8 cellular contexts compared by ENCODE assay signal in genomic region chr4:152935661-152936445, GRCh38. TPM values are rescaled to one million over a fixed set of nuclear protein-coding genes. Genes with fewer than 3 reads are reported as not detected.
DNase-seq lines count a peak whose midpoint lies in the region; ATAC-seq and TF ChIP-seq lines count a peak whose summit lies in the region.

A gene with protein sequence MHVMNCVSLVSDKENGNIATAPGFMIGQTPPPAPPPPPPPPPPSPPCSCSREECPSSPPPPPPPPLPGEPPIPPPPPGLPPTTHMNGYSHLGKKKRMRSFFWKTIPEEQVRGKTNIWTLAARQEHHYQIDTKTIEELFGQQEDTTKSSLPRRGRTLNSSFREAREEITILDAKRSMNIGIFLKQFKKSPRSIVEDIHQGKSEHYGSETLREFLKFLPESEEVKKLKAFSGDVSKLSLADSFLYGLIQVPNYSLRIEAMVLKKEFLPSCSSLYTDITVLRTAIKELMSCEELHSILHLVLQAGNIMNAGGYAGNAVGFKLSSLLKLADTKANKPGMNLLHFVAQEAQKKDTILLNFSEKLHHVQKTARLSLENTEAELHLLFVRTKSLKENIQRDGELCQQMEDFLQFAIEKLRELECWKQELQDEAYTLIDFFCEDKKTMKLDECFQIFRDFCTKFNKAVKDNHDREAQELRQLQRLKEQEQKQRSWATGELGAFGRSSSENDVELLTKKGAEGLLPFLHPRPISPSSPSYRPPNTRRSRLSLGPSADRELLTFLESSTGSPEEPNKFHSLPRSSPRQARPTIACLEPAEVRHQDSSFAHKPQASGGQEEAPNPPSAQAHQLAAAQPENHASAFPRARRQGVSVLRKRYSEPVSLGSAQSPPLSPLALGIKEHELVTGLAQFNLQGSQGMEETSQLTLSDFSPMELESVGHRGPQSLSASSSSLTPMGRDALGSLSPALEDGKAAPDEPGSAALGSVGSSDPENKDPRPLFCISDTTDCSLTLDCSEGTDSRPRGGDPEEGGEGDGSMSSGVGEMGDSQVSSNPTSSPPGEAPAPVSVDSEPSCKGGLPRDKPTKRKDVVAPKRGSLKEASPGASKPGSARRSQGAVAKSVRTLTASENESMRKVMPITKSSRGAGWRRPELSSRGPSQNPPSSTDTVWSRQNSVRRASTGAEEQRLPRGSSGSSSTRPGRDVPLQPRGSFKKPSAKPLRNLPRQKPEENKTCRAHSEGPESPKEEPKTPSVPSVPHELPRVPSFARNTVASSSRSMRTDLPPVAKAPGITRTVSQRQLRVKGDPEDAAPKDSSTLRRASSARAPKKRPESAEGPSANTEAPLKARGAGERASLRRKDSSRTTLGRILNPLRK (plus strand): TSS chr4:152936323. CDS start chr4:152943058, 6,735 bp downstream.

- H2AFZ ChIP-seq in GM23338 (peak within 1 kb of the TSS; percentile 79), mammary epithelial cell (ENCODE audit: low read depth, low read length) (peak within 1 kb of the TSS; percentile 96)

- H4K20me1 ChIP-seq in GM23338 (replicated peaks; ENCODE audit: insufficient read depth) (peaks cover 25% of the 10 kb centered on the region), mammary epithelial cell (ENCODE audit: insufficient read depth, low read length) (no peaks in the 10 kb centered on the region)

- intact Hi-C loops in mammary epithelial cell (cut with micrococcal nuclease): loop anchor here (1.0 to 5.0 kb wide), 7 partner anchors 35 to 192 kb away; partner anchors contain the start of genes ARFIP1 and TIGD4

- peaks cover 49% of the 10 kb centered on the region for H3K4me1 Mint-ChIP-seq in GM23338
- peaks cover 18% of the 10 kb centered on the region for H3K4me1 Mint-ChIP-seq in stimulated activated naive CD8-positive, alpha-beta T cell treated with anti-CD3 and anti-CD28 coated beads, Interleukin-15, Interleukin-2, amounts not matched to agents 100 ng/mL and 50 ng/mL, for 24 hours (ENCODE audit: low read depth)

- no peaks in the 10 kb centered on the region for H3K9me3 Mint-ChIP-seq in GM23338
- H3K9me3 Mint-ChIP-seq in stimulated activated naive CD8-positive, alpha-beta T cell treated with anti-CD3 and anti-CD28 coated beads, Interleukin-15, Interleukin-2, amounts not matched to agents 100 ng/mL and 50 ng/mL, for 24 hours: no peaks in the 10 kb centered on the region

- H3K27ac Mint-ChIP-seq in GM23338: peak within 1 kb of the TSS; percentile 92
- no peak within 1 kb of the TSS for H3K27ac Mint-ChIP-seq in stimulated activated naive CD8-positive, alpha-beta T cell treated with anti-CD3 and anti-CD28 coated beads, Interleukin-15, Interleukin-2, amounts not matched to agents 100 ng/mL and 50 ng/mL, for 24 hours

- ATAC-seq in GM23338 (peak; percentile 80), HG03565 (IDR thresholded peaks at IDR 0.05; ENCODE audit: unreplicated experiment) (no peak)

- H3K4me3 ChIP-seq in GM23338 (peak within 1 kb of the TSS; percentile 94), mammary epithelial cell (replicated peaks in 1 of 3; ENCODE audit: insufficient read depth in 1 of 3, low read depth in 2 of 3, low read length in 3 of 3) (peak within 1 kb of the TSS; percentile 88 to 91 (median 90))

- H3K36me3 Mint-ChIP-seq in GM23338 (ENCODE audit: low read depth): peaks cover 11% of the 10 kb centered on the region; the same call in 1 of the 3 replicates
- H3K36me3 Mint-ChIP-seq in stimulated activated naive CD8-positive, alpha-beta T cell treated with anti-CD3 and anti-CD28 coated beads, Interleukin-15, Interleukin-2, amounts not matched to agents 100 ng/mL and 50 ng/mL, for 24 hours (ENCODE audit: low read depth): no peaks in the 10 kb centered on the region

- no peaks in the 10 kb centered on the region for H3K9me2 ChIP-seq in GM23338 (ENCODE audit: insufficient read depth)

- in situ Hi-C loops in mammary epithelial cell (cut with MboI; ENCODE audit: low sequenced_read_pairs in 2 of 2): no loop called here

- H3F3A ChIP-seq in GM23338 (replicated peaks; ENCODE audit: low read depth): peaks cover 8% of the 10 kb centered on the region; the same call in 1 of the 2 replicates

- H3K9ac ChIP-seq in mammary epithelial cell (ENCODE audit: insufficient read depth, low read length): peak within 1 kb of the TSS; percentile 75

- peak within 1 kb of the TSS; percentile 83 for H3K4me2 ChIP-seq in GM23338
- H3K4me2 ChIP-seq in mammary epithelial cell (ENCODE audit: insufficient read depth, low read depth, low read length): peak within 1 kb of the TSS; percentile 92

- H3K9me3 ChIP-seq in mammary epithelial cell (replicated peaks; ENCODE audit: insufficient read depth, low read length): no peaks in the 10 kb centered on the region

- TF ChIP-seq CTCF in GM23338 (conservative IDR thresholded peaks at IDR 0.05; ENCODE audit: low read depth in 2 of 2): peak in 1 of 2 experiments; percentile 18; a peak in 1 of 4 replicates
- TF ChIP-seq CTCF in mammary epithelial cell (conservative IDR thresholded peaks at IDR 0.05 in 1 of 2, IDR thresholded peaks at IDR 0.05 in 1 of 2; ENCODE audit: extremely low read depth in 1 of 2, insufficient read depth in 1 of 2, low read depth in 1 of 2, low read length in 2 of 2): no peak

- H3K27ac ChIP-seq in GM23338 (ENCODE audit: low read depth) (peak within 1 kb of the TSS; percentile 87), mammary epithelial cell (ENCODE audit: insufficient read depth, low read depth, low read length) (peak within 1 kb of the TSS; percentile 52)

- H3K36me3 ChIP-seq in GM23338 (ENCODE audit: insufficient read depth) (no peaks in the 10 kb centered on the region), mammary epithelial cell (ENCODE audit: insufficient read depth, low read length) (no peaks in the 10 kb centered on the region)

- peaks cover 35% of the 10 kb centered on the region for H3K27me3 Mint-ChIP-seq in GM23338 (ENCODE audit: insufficient read depth, low read depth, poor library complexity)
- peaks cover 52% of the 10 kb centered on the region for H3K27me3 Mint-ChIP-seq in stimulated activated naive CD8-positive, alpha-beta T cell treated with anti-CD3 and anti-CD28 coated beads, Interleukin-15, Interleukin-2, amounts not matched to agents 100 ng/mL and 50 ng/mL, for 24 hours

- 14% methylated on average over 13 of the region's 74 CpGs for WGBS in mammary epithelial cell (ENCODE audit: low coverage, missing lambda C conversion rate)

- peaks cover 25% of the 10 kb centered on the region for H3K27me3 ChIP-seq in GM23338 (ENCODE audit: insufficient read depth)
- H3K27me3 ChIP-seq in mammary epithelial cell (ENCODE audit: insufficient read depth, low read length): no peaks in the 10 kb centered on the region

- peaks cover 38% of the 10 kb centered on the region for H3K79me2 ChIP-seq in GM23338 (replicated peaks; ENCODE audit: insufficient read depth)
- H3K79me2 ChIP-seq in mammary epithelial cell (ENCODE audit: insufficient read depth, low read length): peaks cover 44% of the 10 kb centered on the region

- dilution Hi-C loops in mammary epithelial cell (cut with HindIII; ENCODE audit: low sequenced_read_pairs): no loop called here

- DNase-seq in COR-L47 (lab: John Stamatoyannopoulos, UW) (peak; percentile 72), GM23338 (ENCODE audit: low spot score) (peak; percentile 93), NCI-H69 (lab: John Stamatoyannopoulos, UW) (peak; percentile 87), mammary epithelial cell (peak; percentile 82), kidney tubule cell (ENCODE audit: low spot score) (peak; percentile 83), superior temporal gyrus (ENCODE audit: extremely low spot score) (no peak)

- CTCF ChIA-PET in mammary epithelial cell (lab: Charles Lee; ENCODE audit: low non-redundant PET): no interaction called here

- peak within 1 kb of the TSS; percentile 93 for H3K4me3 Mint-ChIP-seq in GM23338
- peak within 1 kb of the TSS; percentile 73 for H3K4me3 Mint-ChIP-seq in stimulated activated naive CD8-positive, alpha-beta T cell treated with anti-CD3 and anti-CD28 coated beads, Interleukin-15, Interleukin-2, amounts not matched to agents 100 ng/mL and 50 ng/mL, for 24 hours

- H3K4me1 ChIP-seq in GM23338 (ENCODE audit: insufficient read depth) (peaks cover 27% of the 10 kb centered on the region), mammary epithelial cell (ENCODE audit: insufficient read depth, low read length) (peaks cover 12% of the 10 kb centered on the region)

- BruUV-seq in mammary epithelial cell (replicated peaks; lab: Mats Ljungman, UMichigan): TSS peak; percentile 26

TF ChIP-seq in GM23338, 12 proteins besides CTCF, POLR2A, EP300 and RAD21:
- TF ChIP-seq REST (IDR thresholded peaks at IDR 0.05; ENCODE audit: unreplicated experiment): no peak
- TF ChIP-seq CREB1 (CRISPR knock-in tag; IDR thresholded peaks at IDR 0.05; ENCODE audit: low read depth): peak; percentile 65
- peak; percentile 59 for TF ChIP-seq POLR2AphosphoS5 (IDR thresholded peaks at IDR 0.05; ENCODE audit: low read depth)

RNA-seq across cellular contexts. Expression of the gene that starts here (rescaled TPM):
- total RNA-seq in GM23338 (2014; rRNA removed; shearing (Covaris generic)): 21.6 and 22.8 TPM in 2 replicates
- polyA plus RNA-seq in GM23338 (2016; fragmentation: Nextera tagmentation; extraction: Ambion mirVana) (9.1 and 9.5 TPM in 2 replicates), mammary epithelial cell (2.1 TPM)
- 10 to 100 TPM; 13.3 to 29.3 TPM for total RNA-seq in mammary epithelial cell
- polyA minus RNA-seq in mammary epithelial cell: 5.4 TPM
